9 cellular contexts compared by ENCODE assay signal in the genomic region with DNA sequence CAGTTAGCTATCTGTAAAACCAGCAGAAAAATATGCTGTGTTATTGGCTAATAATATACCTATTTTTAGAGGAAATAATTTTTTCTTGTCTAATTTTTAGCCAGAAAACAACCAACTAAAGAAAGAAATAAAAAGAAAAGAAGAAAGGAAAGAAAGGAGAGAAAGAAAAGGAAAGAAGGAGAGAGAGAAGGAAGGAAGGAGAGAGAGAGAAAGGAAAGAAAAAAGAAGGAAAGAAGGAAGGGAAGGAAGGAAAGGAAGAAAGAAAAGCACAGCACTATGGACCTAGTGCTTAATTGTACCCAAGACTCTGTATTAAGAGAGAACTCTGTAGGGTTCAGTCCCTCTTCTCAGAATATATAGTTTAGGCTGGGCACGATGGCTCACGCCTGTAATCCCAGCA. TPM values are rescaled to one million over a fixed set of nuclear protein-coding genes. Genes with fewer than 3 reads are reported as not detected.
"Had no signal": no experiment of that assay in that cellular context is flagged by ENCODE, and none has a peak within 500 bp of the region (broad histone marks: within the 10 kb centered on the region; RNA-seq: fewer than 3 reads in every experiment).

No MANE protein-coding gene starts in this region.

- H3K4me3 ChIP-seq: GM12878 had no signal

- FAIRE-seq: G401.6, GM12878, GM12891, GM12892, GM18507, GM19239 had no signal

- DNase-seq: GDM1, GF-D8 had no signal

- ATAC-seq: GM12878 had no signal

RNA-seq across cellular contexts. Expression of a gene that starts 3.3 kb away (rescaled TPM):
- total RNA-seq: G401, GM12878 had no signal
- polyA plus RNA-seq: GM12878 had no signal
